In the genomic region with DNA sequence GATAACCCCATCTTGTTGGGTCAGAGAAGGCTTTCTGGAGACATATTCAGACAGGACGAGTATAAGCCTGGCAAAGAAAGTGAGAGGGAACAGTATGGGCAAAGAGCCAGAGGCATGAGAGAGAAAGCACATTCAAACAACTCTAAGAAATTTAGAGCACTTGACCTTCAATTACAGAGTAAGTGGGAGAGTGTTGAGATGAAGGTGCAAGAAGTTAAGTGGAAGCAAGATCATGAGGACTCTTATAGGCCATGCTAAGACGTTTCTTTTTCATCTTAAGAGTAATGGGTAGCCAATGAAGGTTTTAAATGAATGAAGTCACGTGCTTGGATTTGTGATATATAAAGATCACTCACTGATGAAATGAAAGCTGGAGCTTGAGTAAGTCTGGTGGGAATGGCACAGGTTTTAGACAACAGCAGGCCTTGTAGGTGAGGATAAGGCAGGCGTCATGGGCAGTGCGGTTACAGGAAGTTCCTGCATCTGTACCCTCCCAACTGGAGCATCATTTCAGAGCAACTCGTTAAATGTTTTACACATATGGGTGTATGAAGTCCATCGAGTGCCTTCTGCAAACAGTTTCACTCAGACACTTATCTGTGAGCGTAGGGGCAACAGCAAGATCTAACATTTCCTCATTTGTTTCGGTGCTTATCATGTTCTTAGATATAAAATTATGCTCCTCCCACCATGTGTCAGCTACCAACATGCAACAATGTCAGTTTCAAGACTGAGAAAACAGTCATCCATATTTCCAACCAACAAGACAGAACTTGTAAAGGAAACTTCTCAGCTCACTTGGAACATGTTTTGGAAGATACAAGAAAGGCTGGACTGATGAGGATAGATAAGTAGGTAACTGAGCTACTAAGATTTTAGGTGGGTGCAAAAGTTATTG, we compare ENCODE assay signal across 22 cellular contexts.
DNase-seq lines count a peak whose midpoint lies in the region; ATAC-seq, FAIRE-seq and TF ChIP-seq lines count a peak whose summit lies in the region.
"Had no signal": no experiment of that assay in that cellular context is flagged by ENCODE, and none has a peak within 500 bp of the region (broad histone marks: within the 10 kb centered on the region; RNA-seq: fewer than 3 reads in every experiment).

No MANE protein-coding gene starts in this region.

- intact Hi-C loops in activated CD4-positive, alpha-beta T cell treated with anti-CD3 and anti-CD28 coated beads, Interleukin-2, amount 10 ng/mL, durations not matched to agents 24 days and 14 days (cut with micrococcal nuclease): loop anchor here (2.0 to 5.0 kb wide), 2 partner anchors 40 to 69 kb away; a partner anchor contains a TSS

- H3K9me3 Mint-ChIP-seq in activated CD4-positive, alpha-beta T cell treated with anti-CD3 and anti-CD28 coated beads, Interleukin-2, amount 10 ng/mL, durations not matched to agents 24 days and 14 days: peaks cover 4% of the 10 kb centered on the region
- H3K9me3 Mint-ChIP-seq in activated CD4-positive, alpha-beta T cell treated with anti-CD3 and anti-CD28 coated beads, Interleukin-2, amount 10 ng/mL, durations not matched to agents 7 days and 5 days: no peaks in the 10 kb centered on the region
- H3K9me3 Mint-ChIP-seq: activated naive CD4-positive, alpha-beta T cell treated with anti-CD3 and anti-CD28 coated beads for 36 hours had no signal

- H3K36me3 ChIP-seq in small intestine (ENCODE audit: control insufficient read depth in 2 of 2, insufficient read depth in 2 of 2, low read length in 2 of 2): no peaks in the 10 kb centered on the region
- H3K36me3 ChIP-seq: ascending aorta had no signal

- DNase-seq in activated CD4-positive, alpha-beta T cell treated with anti-CD3 and anti-CD28 coated beads, Interleukin-2, amount 10 ng/mL, durations not matched to agents 24 days and 14 days: no peak
- no peak for DNase-seq in activated CD4-positive, alpha-beta T cell treated with anti-CD3 and anti-CD28 coated beads, Interleukin-2, amount 10 ng/mL, durations not matched to agents 7 days and 5 days
- DNase-seq in RWPE1 (ENCODE audit: low spot score): peak; percentile 59
- peak; percentile 75 for DNase-seq in small intestine
- no peak for DNase-seq in activated CD8-positive, alpha-beta memory T cell treated with anti-CD3 and anti-CD28 coated beads, Interleukin-2, amount 50 U/mL, for 4 hours
- DNase-seq: activated naive CD4-positive, alpha-beta T cell treated with anti-CD3 and anti-CD28 coated beads for 36 hours; Calu3; cerebellar nuclear complex; NCI-H1436 treated with DMSO at 0.1 percent for 48 hours; NCI-H2171; NCI-H524 treated with DMSO at 0.1 percent for 48 hours; retina; SK-N-SH; stimulated activated CD8-positive, alpha-beta memory T cell treated with anti-CD3 and anti-CD28 coated beads, Interleukin-4, amount 100 ng/mL, for 48 hours had no signal

- CTCF ChIA-PET in activated CD4-positive, alpha-beta T cell treated with anti-CD3 and anti-CD28 coated beads, Interleukin-2, amount 10 ng/mL, durations not matched to agents 7 days and 5 days (lab: Charles Lee): interaction anchor here (0.9 to 1.1 kb wide), 2 partner anchors 9 to 10 kb away, joined by 3 read pairs; no protein-coding TSS in a partner anchor
- CTCF ChIA-PET in RWPE1 (lab: Yijun Ruan, JAX): no interaction called here

- POLR2A ChIA-PET in activated CD4-positive, alpha-beta T cell treated with anti-CD3 and anti-CD28 coated beads, Interleukin-2, amount 10 ng/mL, durations not matched to agents 7 days and 5 days (lab: Charles Lee): no interaction called here
- POLR2A ChIA-PET in RWPE1 (lab: Yijun Ruan, JAX; ENCODE audit: low non-redundant PET): no interaction called here

- no peak for FAIRE-seq in small intestine (lab: Jason Lieb, UNC)
- FAIRE-seq: A549, GM18507, HepG2 had no signal

- H3K9me3 ChIP-seq in small intestine (ENCODE audit: control insufficient read depth, low read depth): no peaks in the 10 kb centered on the region
- H3K9me3 ChIP-seq: A549, ascending aorta, SK-N-SH had no signal

- no peaks in the 10 kb centered on the region for H3K27me3 Mint-ChIP-seq in activated CD4-positive, alpha-beta T cell treated with anti-CD3 and anti-CD28 coated beads, Interleukin-2, amount 10 ng/mL, durations not matched to agents 24 days and 14 days
- no peaks in the 10 kb centered on the region for H3K27me3 Mint-ChIP-seq in activated CD4-positive, alpha-beta T cell treated with anti-CD3 and anti-CD28 coated beads, Interleukin-2, amount 10 ng/mL, durations not matched to agents 7 days and 5 days

- peak overlapping the region; percentile 5 for H3K4me3 Mint-ChIP-seq in activated CD4-positive, alpha-beta T cell treated with anti-CD3 and anti-CD28 coated beads, Interleukin-2, amount 10 ng/mL, durations not matched to agents 24 days and 14 days
- no peak overlapping the region for H3K4me3 Mint-ChIP-seq in activated CD4-positive, alpha-beta T cell treated with anti-CD3 and anti-CD28 coated beads, Interleukin-2, amount 10 ng/mL, durations not matched to agents 7 days and 5 days
- H3K4me3 Mint-ChIP-seq: activated naive CD4-positive, alpha-beta T cell treated with anti-CD3 and anti-CD28 coated beads for 36 hours had no signal

- peak; percentile 65 for ATAC-seq in esophagus mucosa
- ATAC-seq in HG03342 (IDR thresholded peaks at IDR 0.05; ENCODE audit: unreplicated experiment): no peak
- no peak for ATAC-seq in HG03108 (IDR thresholded peaks at IDR 0.05; ENCODE audit: unreplicated experiment)
- ATAC-seq: A549, HepG2 had no signal

- H3K4me3 ChIP-seq in small intestine (ENCODE audit: low read depth in 1 of 2, low read length in 2 of 2): no peak overlapping the region
- H3K4me3 ChIP-seq: A549; ascending aorta; BLaER1 treated with 17β-estradiol and CSF1 and Interleukin-3, amounts not matched to agents 10 nM and 100 nM had no signal

- peaks cover 32% of the 10 kb centered on the region for H3K36me3 Mint-ChIP-seq in activated CD4-positive, alpha-beta T cell treated with anti-CD3 and anti-CD28 coated beads, Interleukin-2, amount 10 ng/mL, durations not matched to agents 24 days and 14 days (ENCODE audit: low read depth)
- H3K36me3 Mint-ChIP-seq in activated CD4-positive, alpha-beta T cell treated with anti-CD3 and anti-CD28 coated beads, Interleukin-2, amount 10 ng/mL, durations not matched to agents 7 days and 5 days (ENCODE audit: low read depth): peaks cover 8% of the 10 kb centered on the region

- no peaks in the 10 kb centered on the region for H3K27me3 ChIP-seq in small intestine (ENCODE audit: control insufficient read depth in 2 of 2, insufficient read depth in 2 of 2, low read length in 2 of 2)
- H3K27me3 ChIP-seq: ascending aorta; BLaER1 treated with 17β-estradiol and CSF1 and Interleukin-3, amounts not matched to agents 10 nM and 100 nM had no signal

- H3K4me1 Mint-ChIP-seq in activated CD4-positive, alpha-beta T cell treated with anti-CD3 and anti-CD28 coated beads, Interleukin-2, amount 10 ng/mL, durations not matched to agents 24 days and 14 days: peaks cover 27% of the 10 kb centered on the region
- peaks cover 13% of the 10 kb centered on the region for H3K4me1 Mint-ChIP-seq in activated CD4-positive, alpha-beta T cell treated with anti-CD3 and anti-CD28 coated beads, Interleukin-2, amount 10 ng/mL, durations not matched to agents 7 days and 5 days

- H3K27ac ChIP-seq in RWPE1: no peak overlapping the region
- peak overlapping the region; percentile 30 to 67 for H3K27ac ChIP-seq in small intestine (ENCODE audit: low read depth in 1 of 2, low read length in 1 of 2)
- H3K27ac ChIP-seq: A549; ascending aorta; BLaER1 treated with 17β-estradiol and CSF1 and Interleukin-3, amounts not matched to agents 10 nM and 100 nM had no signal

- H3K4me1 ChIP-seq in small intestine (ENCODE audit: control insufficient read depth in 2 of 2, insufficient read depth in 1 of 2, low read depth in 1 of 2, low read length in 1 of 2): peaks cover under 1 to 6% of the 10 kb centered on the region in 2 donors
- H3K4me1 ChIP-seq: A549; ascending aorta; BLaER1 treated with 17β-estradiol and CSF1 and Interleukin-3, amounts not matched to agents 10 nM and 100 nM had no signal

- TF ChIP-seq CTCF in RWPE1 (conservative IDR thresholded peaks at IDR 0.05; ENCODE audit: low read depth): no peak

- H3K27ac Mint-ChIP-seq in activated CD4-positive, alpha-beta T cell treated with anti-CD3 and anti-CD28 coated beads, Interleukin-2, amount 10 ng/mL, durations not matched to agents 24 days and 14 days: no peak overlapping the region
- H3K27ac Mint-ChIP-seq in activated CD4-positive, alpha-beta T cell treated with anti-CD3 and anti-CD28 coated beads, Interleukin-2, amount 10 ng/mL, durations not matched to agents 7 days and 5 days: no peak overlapping the region
- H3K27ac Mint-ChIP-seq: activated naive CD4-positive, alpha-beta T cell treated with anti-CD3 and anti-CD28 coated beads for 36 hours had no signal

- 39 to 68% (median 57%) methylated on average over 9 of the region's 9 CpGs for WGBS in small intestine, 3 donors

Comparison
In these comparisons a context has a peak if more than half of its experiments do, and no peak if none do; other contexts are left out.
1. DNase-seq: peak in RWPE1 (single experiment) and small intestine (single experiment); none in activated CD4-positive, alpha-beta T cell treated with anti-CD3 and anti-CD28 coated beads, Interleukin-2, amount 10 ng/mL, durations not matched to agents 24 days and 14 days (single experiment), activated CD4-positive, alpha-beta T cell treated with anti-CD3 and anti-CD28 coated beads, Interleukin-2, amount 10 ng/mL, durations not matched to agents 7 days and 5 days (single experiment) and activated CD8-positive, alpha-beta memory T cell treated with anti-CD3 and anti-CD28 coated beads, Interleukin-2, amount 50 U/mL, for 4 hours (single experiment).